ENCODE assay signal across 1 cellular context in genomic region chr7:128353610-128354009, GRCh38.
TF ChIP-seq lines count a peak whose summit lies in the region.

No MANE protein-coding gene starts in this region.

TF ChIP-seq in SK-N-SH treated with all-trans-retinoic acid at 6 μM for 48 hours, 23 proteins besides CTCF, POLR2A, EP300 and RAD21 (continued from another document):
- TF ChIP-seq, protein P1, sequence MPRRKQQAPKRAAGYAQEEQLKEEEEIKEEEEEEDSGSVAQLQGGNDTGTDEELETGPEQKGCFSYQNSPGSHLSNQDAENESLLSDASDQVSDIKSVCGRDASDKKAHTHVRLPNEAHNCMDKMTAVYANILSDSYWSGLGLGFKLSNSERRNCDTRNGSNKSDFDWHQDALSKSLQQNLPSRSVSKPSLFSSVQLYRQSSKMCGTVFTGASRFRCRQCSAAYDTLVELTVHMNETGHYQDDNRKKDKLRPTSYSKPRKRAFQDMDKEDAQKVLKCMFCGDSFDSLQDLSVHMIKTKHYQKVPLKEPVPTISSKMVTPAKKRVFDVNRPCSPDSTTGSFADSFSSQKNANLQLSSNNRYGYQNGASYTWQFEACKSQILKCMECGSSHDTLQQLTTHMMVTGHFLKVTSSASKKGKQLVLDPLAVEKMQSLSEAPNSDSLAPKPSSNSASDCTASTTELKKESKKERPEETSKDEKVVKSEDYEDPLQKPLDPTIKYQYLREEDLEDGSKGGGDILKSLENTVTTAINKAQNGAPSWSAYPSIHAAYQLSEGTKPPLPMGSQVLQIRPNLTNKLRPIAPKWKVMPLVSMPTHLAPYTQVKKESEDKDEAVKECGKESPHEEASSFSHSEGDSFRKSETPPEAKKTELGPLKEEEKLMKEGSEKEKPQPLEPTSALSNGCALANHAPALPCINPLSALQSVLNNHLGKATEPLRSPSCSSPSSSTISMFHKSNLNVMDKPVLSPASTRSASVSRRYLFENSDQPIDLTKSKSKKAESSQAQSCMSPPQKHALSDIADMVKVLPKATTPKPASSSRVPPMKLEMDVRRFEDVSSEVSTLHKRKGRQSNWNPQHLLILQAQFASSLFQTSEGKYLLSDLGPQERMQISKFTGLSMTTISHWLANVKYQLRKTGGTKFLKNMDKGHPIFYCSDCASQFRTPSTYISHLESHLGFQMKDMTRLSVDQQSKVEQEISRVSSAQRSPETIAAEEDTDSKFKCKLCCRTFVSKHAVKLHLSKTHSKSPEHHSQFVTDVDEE (CRISPR knock-in tag; IDR thresholded peaks at IDR 0.05), result no peak
- TF ChIP-seq ESRRG (CRISPR knock-in tag; IDR thresholded peaks at IDR 0.05), result no peak
